In the genomic region with DNA sequence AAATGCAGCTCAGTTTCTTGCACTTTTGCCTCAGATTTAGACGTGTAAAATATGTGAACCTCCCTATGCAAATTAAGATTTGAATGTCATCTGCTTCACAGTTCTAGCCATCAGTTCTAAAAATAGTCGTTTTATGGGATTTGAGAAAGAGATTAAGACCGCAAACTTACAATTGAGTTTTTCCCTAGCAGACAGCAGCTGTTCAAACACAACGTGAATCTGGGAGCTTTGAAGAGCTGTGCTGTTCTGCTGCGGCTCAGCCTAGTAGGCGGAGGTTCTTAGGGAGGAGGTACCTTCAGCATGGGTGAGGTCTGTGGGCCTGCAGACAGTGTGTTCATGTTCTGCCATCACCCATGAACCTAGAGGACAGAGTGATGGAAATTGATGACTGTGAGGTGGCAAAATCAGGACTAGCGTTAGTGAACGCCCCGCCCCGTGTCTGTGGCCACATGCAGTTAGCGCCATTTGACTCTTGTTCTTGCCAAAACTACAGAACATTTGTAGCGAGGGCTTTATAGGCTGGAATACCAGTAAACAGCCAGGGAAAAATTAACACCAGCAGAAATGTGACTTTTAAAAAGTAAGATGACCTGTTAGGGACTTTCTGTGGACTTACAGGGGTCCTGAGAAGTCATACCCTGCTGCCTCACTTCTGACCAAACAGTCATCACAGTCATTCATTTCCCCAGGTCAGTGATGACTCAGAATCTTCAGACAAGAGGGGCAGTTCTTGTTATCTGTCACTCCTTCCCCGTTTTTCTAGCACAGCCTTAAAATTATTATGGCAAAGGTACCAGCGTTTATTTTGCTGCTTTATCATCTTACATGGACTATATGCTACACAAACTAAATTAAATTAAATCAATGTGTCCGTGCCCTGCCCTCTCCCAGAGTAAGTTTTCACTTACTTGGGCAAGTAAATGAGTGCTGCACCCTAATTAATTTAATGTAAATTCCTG, we compare ENCODE assay signal across 1 cellular context.
TF ChIP-seq lines count a peak whose summit lies in the region.

No MANE protein-coding gene starts in this region.

TF ChIP-seq in GM23338, 12 proteins besides CTCF, POLR2A, EP300 and RAD21 (continued from another document):
- TF ChIP-seq, protein P1, sequence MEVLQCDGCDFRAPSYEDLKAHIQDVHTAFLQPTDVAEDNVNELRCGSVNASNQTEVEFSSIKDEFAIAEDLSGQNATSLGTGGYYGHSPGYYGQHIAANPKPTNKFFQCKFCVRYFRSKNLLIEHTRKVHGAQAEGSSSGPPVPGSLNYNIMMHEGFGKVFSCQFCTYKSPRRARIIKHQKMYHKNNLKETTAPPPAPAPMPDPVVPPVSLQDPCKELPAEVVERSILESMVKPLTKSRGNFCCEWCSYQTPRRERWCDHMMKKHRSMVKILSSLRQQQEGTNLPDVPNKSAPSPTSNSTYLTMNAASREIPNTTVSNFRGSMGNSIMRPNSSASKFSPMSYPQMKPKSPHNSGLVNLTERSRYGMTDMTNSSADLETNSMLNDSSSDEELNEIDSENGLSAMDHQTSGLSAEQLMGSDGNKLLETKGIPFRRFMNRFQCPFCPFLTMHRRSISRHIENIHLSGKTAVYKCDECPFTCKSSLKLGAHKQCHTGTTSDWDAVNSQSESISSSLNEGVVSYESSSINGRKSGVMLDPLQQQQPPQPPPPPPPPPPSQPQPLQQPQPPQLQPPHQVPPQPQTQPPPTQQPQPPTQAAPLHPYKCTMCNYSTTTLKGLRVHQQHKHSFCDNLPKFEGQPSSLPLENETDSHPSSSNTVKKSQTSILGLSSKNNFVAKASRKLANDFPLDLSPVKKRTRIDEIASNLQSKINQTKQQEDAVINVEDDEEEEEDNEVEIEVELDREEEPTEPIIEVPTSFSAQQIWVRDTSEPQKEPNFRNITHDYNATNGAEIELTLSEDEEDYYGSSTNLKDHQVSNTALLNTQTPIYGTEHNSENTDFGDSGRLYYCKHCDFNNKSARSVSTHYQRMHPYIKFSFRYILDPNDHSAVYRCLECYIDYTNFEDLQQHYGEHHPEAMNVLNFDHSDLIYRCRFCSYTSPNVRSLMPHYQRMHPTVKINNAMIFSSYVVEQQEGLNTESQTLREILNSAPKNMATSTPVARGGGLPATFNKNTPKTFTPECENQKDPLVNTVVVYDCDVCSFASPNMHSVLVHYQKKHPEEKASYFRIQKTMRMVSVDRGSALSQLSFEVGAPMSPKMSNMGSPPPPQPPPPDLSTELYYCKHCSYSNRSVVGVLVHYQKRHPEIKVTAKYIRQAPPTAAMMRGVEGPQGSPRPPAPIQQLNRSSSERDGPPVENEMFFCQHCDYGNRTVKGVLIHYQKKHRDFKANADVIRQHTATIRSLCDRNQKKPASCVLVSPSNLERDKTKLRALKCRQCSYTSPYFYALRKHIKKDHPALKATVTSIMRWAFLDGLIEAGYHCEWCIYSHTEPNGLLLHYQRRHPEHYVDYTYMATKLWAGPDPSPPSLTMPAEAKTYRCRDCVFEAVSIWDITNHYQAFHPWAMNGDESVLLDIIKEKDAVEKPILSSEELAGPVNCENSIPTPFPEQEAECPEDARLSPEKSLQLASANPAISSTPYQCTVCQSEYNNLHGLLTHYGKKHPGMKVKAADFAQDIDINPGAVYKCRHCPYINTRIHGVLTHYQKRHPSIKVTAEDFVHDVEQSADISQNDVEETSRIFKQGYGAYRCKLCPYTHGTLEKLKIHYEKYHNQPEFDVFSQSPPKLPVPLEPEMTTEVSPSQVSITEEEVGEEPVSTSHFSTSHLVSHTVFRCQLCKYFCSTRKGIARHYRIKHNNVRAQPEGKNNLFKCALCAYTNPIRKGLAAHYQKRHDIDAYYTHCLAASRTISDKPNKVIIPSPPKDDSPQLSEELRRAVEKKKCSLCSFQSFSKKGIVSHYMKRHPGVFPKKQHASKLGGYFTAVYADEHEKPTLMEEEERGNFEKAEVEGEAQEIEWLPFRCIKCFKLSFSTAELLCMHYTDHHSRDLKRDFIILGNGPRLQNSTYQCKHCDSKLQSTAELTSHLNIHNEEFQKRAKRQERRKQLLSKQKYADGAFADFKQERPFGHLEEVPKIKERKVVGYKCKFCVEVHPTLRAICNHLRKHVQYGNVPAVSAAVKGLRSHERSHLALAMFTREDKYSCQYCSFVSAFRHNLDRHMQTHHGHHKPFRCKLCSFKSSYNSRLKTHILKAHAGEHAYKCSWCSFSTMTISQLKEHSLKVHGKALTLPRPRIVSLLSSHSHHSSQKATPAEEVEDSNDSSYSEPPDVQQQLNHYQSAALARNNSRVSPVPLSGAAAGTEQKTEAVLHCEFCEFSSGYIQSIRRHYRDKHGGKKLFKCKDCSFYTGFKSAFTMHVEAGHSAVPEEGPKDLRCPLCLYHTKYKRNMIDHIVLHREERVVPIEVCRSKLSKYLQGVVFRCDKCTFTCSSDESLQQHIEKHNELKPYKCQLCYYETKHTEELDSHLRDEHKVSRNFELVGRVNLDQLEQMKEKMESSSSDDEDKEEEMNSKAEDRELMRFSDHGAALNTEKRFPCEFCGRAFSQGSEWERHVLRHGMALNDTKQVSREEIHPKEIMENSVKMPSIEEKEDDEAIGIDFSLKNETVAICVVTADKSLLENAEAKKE (CRISPR knock-in tag; IDR thresholded peaks at IDR 0.05) = no peak
TF ChIP-seq in GM23338: peak in this region for 0.
